8 cellular contexts compared by ENCODE assay signal in the genomic region with DNA sequence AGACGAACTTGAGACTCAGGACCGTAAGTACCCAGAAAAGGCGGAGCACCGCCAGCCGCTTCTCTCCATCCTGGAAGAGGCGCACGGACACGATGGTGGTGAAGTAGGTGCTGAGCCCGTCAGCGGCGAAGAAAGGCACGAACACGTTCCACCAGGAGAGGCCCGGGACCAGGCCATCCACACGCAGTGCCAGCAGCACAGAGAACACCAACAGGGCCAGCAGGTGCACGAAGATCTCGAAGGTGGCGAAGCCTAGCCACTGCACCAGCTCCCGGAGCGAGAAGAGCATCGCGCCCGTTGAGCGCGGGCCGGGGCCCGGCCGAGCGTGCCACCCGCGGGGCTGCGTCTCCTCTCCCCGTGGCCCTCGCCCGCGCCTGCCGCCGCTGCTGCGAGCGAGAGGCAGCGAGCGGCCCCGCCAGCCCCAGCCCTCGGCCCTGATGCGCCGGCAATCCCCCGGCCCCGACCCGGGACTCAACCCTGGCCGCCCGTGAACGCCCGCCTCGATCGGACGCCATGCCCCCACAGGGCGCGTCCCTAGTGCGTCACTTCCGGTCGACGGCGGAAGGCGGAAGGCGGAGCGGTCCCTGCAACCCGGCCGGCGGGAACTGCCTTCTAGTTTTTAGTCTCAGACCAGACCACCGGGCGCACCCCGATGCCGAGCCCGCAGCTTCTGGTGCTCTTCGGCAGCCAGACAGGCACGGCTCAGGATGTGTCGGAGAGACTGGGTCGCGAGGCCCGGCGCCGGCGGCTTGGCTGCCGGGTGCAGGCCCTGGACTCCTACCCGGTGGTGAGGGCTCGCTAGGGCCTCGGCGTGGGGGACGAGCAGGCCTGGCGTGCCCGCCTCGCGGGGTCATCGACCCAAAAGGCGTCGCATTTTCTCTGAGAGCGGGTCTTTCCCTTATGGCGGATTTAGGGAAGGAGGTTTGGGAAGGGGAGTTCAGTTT. TPM values are rescaled to one million over a fixed set of nuclear protein-coding genes. Genes with fewer than 3 reads are reported as not detected.
DNase-seq lines count a peak whose midpoint lies in the region; ATAC-seq, FAIRE-seq and TF ChIP-seq lines count a peak whose summit lies in the region.

A gene (plus strand): TSS at position 575 of the 944 bp plus-strand sequence. CDS start 78 bp downstream, at position 653.
A gene with protein sequence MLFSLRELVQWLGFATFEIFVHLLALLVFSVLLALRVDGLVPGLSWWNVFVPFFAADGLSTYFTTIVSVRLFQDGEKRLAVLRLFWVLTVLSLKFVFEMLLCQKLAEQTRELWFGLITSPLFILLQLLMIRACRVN (minus strand): TSS at position 523 of the 944 bp plus-strand sequence. CDS start 234 bp downstream, at position 289.

- CTCF ChIA-PET in AG04450 (lab: Charles Lee), result interaction anchor here (1.7 kb wide), 1 partner anchor 31 kb away, joined by 12 read pairs; no protein-coding TSS in a partner anchor

- H3K23ac ChIP-seq in mesendoderm (ENCODE audit: low read length), result no peak within 1 kb of the TSS

- H3K4me2 ChIP-seq in OCI-LY3 (ENCODE audit: low read length) (peak within 1 kb of the TSS; percentile 95), mesendoderm (ENCODE audit: low read length) (peak within 1 kb of the TSS; percentile 88)

- H3K4me3 ChIP-seq in AG04450 (ENCODE audit: low read depth, low read length) (peak within 1 kb of the TSS; percentile 97), OCI-LY3 (ENCODE audit: low read length) (peak within 1 kb of the TSS; percentile 93), endodermal cell (ENCODE audit: low read length) (peak within 1 kb of the TSS; percentile 92), mesendoderm (ENCODE audit: low read length) (peak within 1 kb of the TSS; percentile 98)

- H3K27ac Mint-ChIP-seq in endodermal cell, result peak within 1 kb of the TSS; percentile 96

- peaks cover 35% of the 10 kb centered on the region for H3K79me1 ChIP-seq in mesendoderm (ENCODE audit: low read length)

- POLR2A ChIA-PET in AG04450 (lab: Yijun Ruan, JAX), result interaction anchor here (0.6 to 2.3 kb wide), 6 partner anchors 11 to 119 kb away, joined by 3 to 14 read pairs (median 3); a partner anchor contains a TSS

- no peaks in the 10 kb centered on the region; the same call in 1 of the 2 replicates for H4K20me1 ChIP-seq in OCI-LY3 (ENCODE audit: insufficient read depth, low read length)

- no peak within 1 kb of the TSS for H2BK15ac ChIP-seq in mesendoderm (replicated peaks; ENCODE audit: low read depth)

- H3K56ac ChIP-seq in mesendoderm (ENCODE audit: low read length), result peak within 1 kb of the TSS; percentile 98

- H4K5ac ChIP-seq in mesendoderm (ENCODE audit: low read length), result no peak within 1 kb of the TSS

- H3K27me3 ChIP-seq in AG04450 (ENCODE audit: control insufficient read depth, insufficient read depth, low read length) (no peaks in the 10 kb centered on the region), OCI-LY3 (ENCODE audit: low read depth, low read length) (no peaks in the 10 kb centered on the region), endodermal cell (ENCODE audit: control insufficient read depth, insufficient read depth, low read length, poor library complexity, severe bottlenecking) (no peaks in the 10 kb centered on the region), mesendoderm (ENCODE audit: insufficient read depth, low read length, poor library complexity) (no peaks in the 10 kb centered on the region)

- peak; percentile 44 for ATAC-seq in GM19023 (IDR thresholded peaks at IDR 0.05; ENCODE audit: unreplicated experiment)

- H3K36me3 Mint-ChIP-seq in endodermal cell (ENCODE audit: low read depth), result peaks cover 27% of the 10 kb centered on the region

- H3K4ac ChIP-seq in mesendoderm (ENCODE audit: low read depth, low read length), result peak within 1 kb of the TSS; percentile 82

- H3K79me2 ChIP-seq in OCI-LY3 (ENCODE audit: low read length) (peaks cover 60% of the 10 kb centered on the region), mesendoderm (ENCODE audit: control insufficient read depth, insufficient read depth, low read length) (peaks cover 31% of the 10 kb centered on the region)

- no peaks in the 10 kb centered on the region for H3K27me3 Mint-ChIP-seq in endodermal cell (ENCODE audit: insufficient read depth)

- H2AFZ ChIP-seq in OCI-LY3 (ENCODE audit: low read depth, low read length), result no peak within 1 kb of the TSS

- 0 to 1% methylated on average over 53 to 98 of the region's 98 CpGs for WGBS in endodermal cell (ENCODE audit: insufficient coverage in 1 of 2, insufficient read length in 1 of 2), 2 experiments
- WGBS in mesendoderm (ENCODE audit: extremely low coverage, insufficient coverage, low lambda C conversion rate), result no CpG with 5 or more reads among the region's 98 CpGs

- peaks cover 29% of the 10 kb centered on the region for H3K4me1 ChIP-seq in OCI-LY3 (ENCODE audit: low read length)
- H3K4me1 ChIP-seq in endodermal cell (ENCODE audit: control insufficient read depth, insufficient read depth, low read length), result peaks cover 18% of the 10 kb centered on the region
- H3K4me1 ChIP-seq in mesendoderm (ENCODE audit: control insufficient read depth, low read depth, low read length), result peaks cover 6% of the 10 kb centered on the region

- H3K4me1 Mint-ChIP-seq in endodermal cell, result peaks cover 24% of the 10 kb centered on the region

- H3K4me3 Mint-ChIP-seq in endodermal cell, result peak within 1 kb of the TSS; percentile 90

- peak within 1 kb of the TSS; percentile 63 for H3K18ac ChIP-seq in mesendoderm (ENCODE audit: low read length)

- H2BK5ac ChIP-seq in mesendoderm (ENCODE audit: low read length), result no peak within 1 kb of the TSS

- DNase-seq in AG04450 (ENCODE audit: low read depth, low spot score), result no peak
- peak; percentile 85 for DNase-seq in HTR-8/SVneo (ENCODE audit: insufficient read length, low spot score)
- DNase-seq in activated CD8-positive, alpha-beta memory T cell treated with anti-CD3 and anti-CD28 coated beads, Interleukin-2, amount 50 U/mL, for 24 hours (ENCODE audit: extremely low read depth), result peak; percentile 93
- DNase-seq in endodermal cell, result peak; percentile 96
- DNase-seq in mesendoderm, result peak; percentile 91
- peak; percentile 91 for DNase-seq in stimulated activated CD8-positive, alpha-beta memory T cell treated with anti-CD3 and anti-CD28 coated beads, Interleukin-12 subunit alpha, Interleukin-12 subunit beta, amount 100 ng/mL, for 1 hour (ENCODE audit: low read depth)

- TF ChIP-seq CTCF in AG04450 (IDR thresholded peaks at IDR 0.05; ENCODE audit: low read depth, low read length) (no peak), OCI-LY3 (IDR thresholded peaks at IDR 0.05; ENCODE audit: low read depth, low read length) (no peak), endodermal cell (conservative IDR thresholded peaks at IDR 0.05) (no peak)

- H3K27ac ChIP-seq in AG04450 (ENCODE audit: low read depth, low read length) (peak within 1 kb of the TSS; percentile 39), OCI-LY3 (ENCODE audit: low read length) (peak within 1 kb of the TSS; percentile 50), endodermal cell (ENCODE audit: low read depth, low read length) (peak within 1 kb of the TSS; percentile 44), mesendoderm (ENCODE audit: low read depth, low read length) (peak within 1 kb of the TSS; percentile 33)

- no peaks in the 10 kb centered on the region; the same call in 1 of the 2 replicates for H3K9me3 ChIP-seq in AG04450 (ENCODE audit: control insufficient read depth, insufficient read depth, low read length)
- H3K9me3 ChIP-seq in OCI-LY3 (ENCODE audit: insufficient read depth, low read length), result no peaks in the 10 kb centered on the region
- H3K9me3 ChIP-seq in endodermal cell (ENCODE audit: control insufficient read depth, low read length), result no peaks in the 10 kb centered on the region

- H2BK120ac ChIP-seq in mesendoderm (ENCODE audit: low read depth, low read length), result no peak within 1 kb of the TSS

- peak within 1 kb of the TSS; percentile 38 for H2AK5ac ChIP-seq in mesendoderm (ENCODE audit: low read length)

- peak; percentile 48 for FAIRE-seq in HTR-8/SVneo (lab: Jason Lieb, UNC)

- no peak within 1 kb of the TSS for H4K8ac ChIP-seq in mesendoderm (ENCODE audit: low read depth, low read length)

- H3K9ac ChIP-seq in OCI-LY3 (ENCODE audit: low read length) (peak within 1 kb of the TSS; percentile 83), endodermal cell (ENCODE audit: extremely low read depth, low read length, poor library complexity, severe bottlenecking) (peak within 1 kb of the TSS; percentile 85), mesendoderm (ENCODE audit: low read length) (peak within 1 kb of the TSS; percentile 96)

- peaks cover 5% of the 10 kb centered on the region for H3K36me3 ChIP-seq in OCI-LY3 (replicated peaks; ENCODE audit: low read depth, low read length)
- peaks cover 16% of the 10 kb centered on the region for H3K36me3 ChIP-seq in endodermal cell (ENCODE audit: control insufficient read depth, insufficient read depth, low read length)
- H3K36me3 ChIP-seq in mesendoderm (ENCODE audit: control insufficient read depth, insufficient read depth, low read length), result peaks cover 3% of the 10 kb centered on the region

- no peaks in the 10 kb centered on the region for H3K9me3 Mint-ChIP-seq in endodermal cell

RNA-seq across cellular contexts. Expression of the first gene that starts in this region (rescaled TPM):
- polyA plus RNA-seq in AG04450 (2011; rRNA removed), result 2.8 and 3.8 TPM in 2 replicates
- polyA minus RNA-seq in AG04450 (2011; rRNA and poly(A)+ RNA removed), result 2.4 and 2.6 TPM in 2 replicates
- 10 to 100 TPM; 39.2 to 41.4 TPM for total RNA-seq in endodermal cell
- polyA plus RNA-seq in endodermal cell (2013, experiment 1 of 2), result 21.2 TPM
- 18.1 TPM for polyA plus RNA-seq in endodermal cell (2013, experiment 2 of 2)
- polyA plus RNA-seq in mesendoderm (2013, experiment 1 of 2), result 25.5 TPM
- 26.1 TPM for polyA plus RNA-seq in mesendoderm (2013, experiment 2 of 2)

RNA-seq across cellular contexts. Expression of the second gene that starts in this region (rescaled TPM):
- polyA plus RNA-seq in AG04450 (2011; rRNA removed), result 44.2 and 50.2 TPM in 2 replicates
- 17.5 and 18.4 TPM in 2 replicates for polyA minus RNA-seq in AG04450 (2011; rRNA and poly(A)+ RNA removed)
- total RNA-seq in endodermal cell, result 10 to 100 TPM; 34.0 to 39.5 TPM
- polyA plus RNA-seq in endodermal cell (2013, experiment 1 of 2), result 35.7 TPM
- 31.0 TPM for polyA plus RNA-seq in endodermal cell (2013, experiment 2 of 2)
- polyA plus RNA-seq in mesendoderm (2013, experiment 1 of 2), result 27.6 TPM
- polyA plus RNA-seq in mesendoderm (2013, experiment 2 of 2), result 27.5 TPM
